In the genomic region with DNA sequence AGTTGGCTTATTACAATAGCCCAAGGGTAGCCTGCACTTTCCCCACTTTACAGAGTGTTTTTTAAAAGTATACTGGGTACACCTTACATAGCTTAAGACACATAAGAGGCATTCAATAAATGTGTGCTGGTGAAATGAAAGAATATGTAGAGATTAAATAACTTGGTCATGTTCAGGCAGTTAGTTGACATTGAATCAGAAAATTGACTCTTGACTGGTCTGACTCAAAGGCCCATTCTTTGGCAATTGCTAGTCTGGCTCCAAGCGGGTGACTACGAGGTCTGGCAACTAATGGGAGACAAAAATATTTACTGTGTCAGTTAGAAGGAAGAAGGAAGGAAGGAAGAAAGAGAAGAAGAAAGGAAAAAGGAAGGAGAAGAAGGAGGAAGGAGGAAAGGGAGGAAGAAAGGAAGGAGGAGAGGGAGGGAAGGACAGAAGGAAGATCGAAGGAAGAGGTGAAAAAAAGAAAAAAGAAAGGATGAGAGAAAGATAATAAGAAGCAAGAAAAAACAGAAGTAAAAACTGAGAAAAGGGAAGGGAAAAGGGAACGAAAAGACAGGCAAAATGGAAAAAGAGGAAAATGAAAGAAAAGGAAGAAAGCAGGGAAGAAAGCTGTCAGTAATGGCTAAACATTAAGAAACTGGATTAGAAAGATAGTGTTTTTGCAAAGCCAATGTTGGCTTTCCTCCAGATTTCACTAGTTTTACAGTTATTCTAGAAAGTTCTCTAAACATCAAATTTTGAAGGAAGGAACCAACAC, we compare ENCODE assay signal across 10 cellular contexts.
DNase-seq lines count a peak whose midpoint lies in the region; ATAC-seq and TF ChIP-seq lines count a peak whose summit lies in the region.
"Had no signal": no experiment of that assay in that cellular context is flagged by ENCODE, and none has a peak within 500 bp of the region (broad histone marks: within the 10 kb centered on the region; RNA-seq: fewer than 3 reads in every experiment).

No MANE protein-coding gene starts in this region.

- no TSS peak for BruUV-seq in mammary epithelial cell (replicated peaks; lab: Mats Ljungman, UMichigan)

- TF ChIP-seq CTCF in mammary epithelial cell (conservative IDR thresholded peaks at IDR 0.05 in 1 of 2, IDR thresholded peaks at IDR 0.05 in 1 of 2; ENCODE audit: extremely low read depth in 1 of 2, insufficient read depth in 1 of 2, low read depth in 1 of 2, low read length in 2 of 2), result no peak
- TF ChIP-seq CTCF in natural killer cell (IDR thresholded peaks at IDR 0.05), result no peak

- peak overlapping the region; percentile 30 for H3K4me3 ChIP-seq in CD8-positive, alpha-beta memory T cell (ENCODE audit: low read length)
- H3K4me3 ChIP-seq in mammary epithelial cell (replicated peaks in 1 of 3; ENCODE audit: insufficient read depth in 1 of 3, low read depth in 2 of 3, low read length in 3 of 3), result no peak overlapping the region

- no peak for DNase-seq in CD8-positive, alpha-beta memory T cell
- DNase-seq in M059J (ENCODE audit: low read depth), result peak; percentile 56
- DNase-seq in mammary epithelial cell, result peak; percentile 65
- no peak for DNase-seq in natural killer cell
- no peak for DNase-seq in cortex of kidney (lab: John Stamatoyannopoulos, UW)
- DNase-seq: activated gamma-delta T cell treated with Interleukin-2 at 50 U/mL for 16 hours, NCI-H2171 had no signal

- peaks cover 14% of the 10 kb centered on the region for H3K4me1 ChIP-seq in CD8-positive, alpha-beta memory T cell (ENCODE audit: insufficient read depth, low read length)
- H3K4me1 ChIP-seq in mammary epithelial cell (ENCODE audit: insufficient read depth, low read length), result no peaks in the 10 kb centered on the region

- POLR2A ChIA-PET in CD8-positive, alpha-beta memory T cell (lab: Charles Lee), result interaction anchor here (0.6 to 1.5 kb wide), 2 partner anchors 11 to 287 kb away, joined by 3 to 11 read pairs; a partner anchor contains a TSS

- CTCF ChIA-PET in CD8-positive, alpha-beta memory T cell (lab: Charles Lee), result interaction anchor here (2.2 kb wide), 1 partner anchor 286 kb away, joined by 16 read pairs; a partner anchor contains a TSS
- CTCF ChIA-PET in mammary epithelial cell (lab: Charles Lee; ENCODE audit: low non-redundant PET), result no interaction called here

- H3K79me2 ChIP-seq in mammary epithelial cell (ENCODE audit: insufficient read depth, low read length), result no peaks in the 10 kb centered on the region

- no peak overlapping the region for H2AFZ ChIP-seq in mammary epithelial cell (ENCODE audit: low read depth, low read length)

- no peak overlapping the region for H3K9ac ChIP-seq in mammary epithelial cell (ENCODE audit: insufficient read depth, low read length)

- peak overlapping the region; percentile 68 to 86 (median 83) for H3K4me3 Mint-ChIP-seq in CD8-positive, alpha-beta memory T cell
- H3K4me3 Mint-ChIP-seq in natural killer cell, result peak overlapping the region; percentile 89
- H3K4me3 Mint-ChIP-seq: neural crest cell had no signal

- WGBS in mammary epithelial cell (ENCODE audit: low coverage, missing lambda C conversion rate), result 55% methylated on average over 4 of the region's 4 CpGs

- intact Hi-C loops in mammary epithelial cell (cut with micrococcal nuclease), result loop anchor here (5.0 kb wide), 2 partner anchors 577 to 603 kb away; no protein-coding TSS in a partner anchor
- intact Hi-C loops in natural killer cell (cut with micrococcal nuclease), result no loop called here

- dilution Hi-C loops in mammary epithelial cell (cut with HindIII; ENCODE audit: low sequenced_read_pairs), result no loop called here

- in situ Hi-C loops in mammary epithelial cell (cut with MboI; ENCODE audit: low sequenced_read_pairs in 2 of 2), result loop anchor here in 1 of 2 donors (25.0 kb wide), 1 partner anchor 582 kb away; no protein-coding TSS in a partner anchor

- H3K4me1 Mint-ChIP-seq in CD8-positive, alpha-beta memory T cell, result peaks cover 12 to 29% (median 21%) of the 10 kb centered on the region in 3 donors
- H3K4me1 Mint-ChIP-seq in natural killer cell, result peaks cover 12 to 17% of the 10 kb centered on the region in 2 donors

- H3K27ac Mint-ChIP-seq in CD8-positive, alpha-beta memory T cell, result peak overlapping the region; percentile 24 to 74 (median 49)
- H3K27ac Mint-ChIP-seq in natural killer cell, result peak overlapping the region; percentile 40 to 55

- H3K4me2 ChIP-seq in mammary epithelial cell (ENCODE audit: insufficient read depth, low read depth, low read length), result no peak overlapping the region

- no peaks in the 10 kb centered on the region for H3K36me3 ChIP-seq in CD8-positive, alpha-beta memory T cell (ENCODE audit: insufficient read depth, low read length)
- H3K36me3 ChIP-seq in mammary epithelial cell (ENCODE audit: insufficient read depth, low read length), result no peaks in the 10 kb centered on the region

- ATAC-seq in natural killer cell (no peak), HG02623 (IDR thresholded peaks at IDR 0.05; ENCODE audit: unreplicated experiment) (no peak), GM18502 (IDR thresholded peaks at IDR 0.05; ENCODE audit: poor library complexity, unreplicated experiment) (no peak)

- H4K20me1 ChIP-seq in mammary epithelial cell (ENCODE audit: insufficient read depth, low read length), result no peaks in the 10 kb centered on the region

- H3K27ac ChIP-seq in CD8-positive, alpha-beta memory T cell (ENCODE audit: low read depth, low read length), result no peak overlapping the region
- H3K27ac ChIP-seq in mammary epithelial cell (ENCODE audit: insufficient read depth, low read depth, low read length), result no peak overlapping the region

- H3K9me3 ChIP-seq in CD8-positive, alpha-beta memory T cell (ENCODE audit: low read length), result no peaks in the 10 kb centered on the region
- H3K9me3 ChIP-seq in mammary epithelial cell (replicated peaks; ENCODE audit: insufficient read depth, low read length), result no peaks in the 10 kb centered on the region

- H3K36me3 Mint-ChIP-seq in CD8-positive, alpha-beta memory T cell, result no peaks in the 10 kb centered on the region
- H3K36me3 Mint-ChIP-seq in natural killer cell, result no peaks in the 10 kb centered on the region

- H3K27me3 Mint-ChIP-seq in CD8-positive, alpha-beta memory T cell, result no peaks in the 10 kb centered on the region
- H3K27me3 Mint-ChIP-seq in natural killer cell (ENCODE audit: low read depth in 2 of 2), result no peaks in the 10 kb centered on the region

- H3K27me3 ChIP-seq in CD8-positive, alpha-beta memory T cell (ENCODE audit: insufficient read depth, low read length, poor library complexity, severe bottlenecking), result no peaks in the 10 kb centered on the region
- no peaks in the 10 kb centered on the region for H3K27me3 ChIP-seq in mammary epithelial cell (ENCODE audit: insufficient read depth, low read length)

- H3K9me3 Mint-ChIP-seq in CD8-positive, alpha-beta memory T cell, result no peaks in the 10 kb centered on the region
- H3K9me3 Mint-ChIP-seq in natural killer cell, result no peaks in the 10 kb centered on the region
- H3K9me3 Mint-ChIP-seq: neural crest cell had no signal

Comparison
In these comparisons a context has a peak if more than half of its experiments do, and no peak if none do; other contexts are left out.
1. DNase-seq: peak in M059J (single experiment) and mammary epithelial cell (single experiment); none in CD8-positive, alpha-beta memory T cell (0 of 5), natural killer cell (single experiment) and cortex of kidney (single experiment).